In genomic region chr7:105122619-105123018, GRCh38 we compare ENCODE assay signal across 19 cellular contexts.
DNase-seq lines count a peak whose midpoint lies in the region; ATAC-seq and TF ChIP-seq lines count a peak whose summit lies in the region.
"Had no signal": no experiment of that assay in that cellular context is flagged by ENCODE, and none has a peak within 500 bp of the region (broad histone marks: within the 10 kb centered on the region; RNA-seq: fewer than 3 reads in every experiment).

No MANE protein-coding gene starts in this region.

- no peak overlapping the region for H3K4me3 Mint-ChIP-seq in activated CD4-positive, alpha-beta memory T cell treated with anti-CD3 and anti-CD28 coated beads for 36 hours
- no peak overlapping the region for H3K4me3 Mint-ChIP-seq in activated CD4-positive, alpha-beta memory T cell treated with anti-CD3 and anti-CD28 coated beads, Interleukin-2, amount 10 ng/mL, durations not matched to agents 7 days and 5 days
- H3K4me3 Mint-ChIP-seq in activated T-helper 17 cell treated with anti-CD3 and anti-CD28 coated beads, Interleukin-2, amount 50 U/mL, for 72 hours, result no peak overlapping the region
- no peak overlapping the region for H3K4me3 Mint-ChIP-seq in stimulated activated effector memory CD8-positive, alpha-beta T cell treated with anti-CD3 and anti-CD28 coated beads, Interleukin-12 subunit alpha, Interleukin-12 subunit beta, amount 100 ng/mL, for 72 hours

- peak overlapping the region; percentile 18 for H3K27ac Mint-ChIP-seq in activated CD4-positive, alpha-beta memory T cell treated with anti-CD3 and anti-CD28 coated beads for 36 hours
- H3K27ac Mint-ChIP-seq in activated CD4-positive, alpha-beta memory T cell treated with anti-CD3 and anti-CD28 coated beads, Interleukin-2, amount 10 ng/mL, durations not matched to agents 7 days and 5 days, result no peak overlapping the region
- peak overlapping the region; percentile 47 for H3K27ac Mint-ChIP-seq in activated T-helper 17 cell treated with anti-CD3 and anti-CD28 coated beads, Interleukin-2, amount 50 U/mL, for 72 hours
- peak overlapping the region; percentile 60 for H3K27ac Mint-ChIP-seq in stimulated activated effector memory CD8-positive, alpha-beta T cell treated with anti-CD3 and anti-CD28 coated beads, Interleukin-12 subunit alpha, Interleukin-12 subunit beta, amount 100 ng/mL, for 72 hours

- ATAC-seq in activated T-helper 17 cell treated with anti-CD3 and anti-CD28 coated beads, Interleukin-2, amount 50 U/mL, for 72 hours (replicated peaks), result no peak
- no peak for ATAC-seq in stimulated activated effector memory CD8-positive, alpha-beta T cell treated with anti-CD3 and anti-CD28 coated beads, Interleukin-12 subunit alpha, Interleukin-12 subunit beta, amount 100 ng/mL, for 72 hours
- no peak for ATAC-seq in GM21723 (IDR thresholded peaks at IDR 0.05; ENCODE audit: unreplicated experiment)
- ATAC-seq: HCT116 had no signal

- peaks cover 37% of the 10 kb centered on the region for H3K4me1 Mint-ChIP-seq in activated CD4-positive, alpha-beta memory T cell treated with anti-CD3 and anti-CD28 coated beads for 36 hours (ENCODE audit: low read depth)
- H3K4me1 Mint-ChIP-seq in activated CD4-positive, alpha-beta memory T cell treated with anti-CD3 and anti-CD28 coated beads, Interleukin-2, amount 10 ng/mL, durations not matched to agents 7 days and 5 days, result peaks cover 6% of the 10 kb centered on the region
- H3K4me1 Mint-ChIP-seq in activated T-helper 17 cell treated with anti-CD3 and anti-CD28 coated beads, Interleukin-2, amount 50 U/mL, for 72 hours, result peaks cover 18% of the 10 kb centered on the region
- peaks cover 5% of the 10 kb centered on the region for H3K4me1 Mint-ChIP-seq in stimulated activated effector memory CD8-positive, alpha-beta T cell treated with anti-CD3 and anti-CD28 coated beads, Interleukin-12 subunit alpha, Interleukin-12 subunit beta, amount 100 ng/mL, for 72 hours

- CTCF ChIA-PET in activated CD4-positive, alpha-beta memory T cell treated with anti-CD3 and anti-CD28 coated beads for 36 hours (lab: Charles Lee), result interaction anchor here (0.8 to 1.9 kb wide), 3 partner anchors 142 to 409 kb away, joined by 3 to 5 read pairs (median 3); partner anchors contain the start of gene SRPK2
- CTCF ChIA-PET in activated CD4-positive, alpha-beta memory T cell treated with anti-CD3 and anti-CD28 coated beads, Interleukin-2, amount 10 ng/mL, durations not matched to agents 7 days and 5 days (lab: Charles Lee), result interaction anchor here (0.6 to 1.2 kb wide), 6 partner anchors 9 to 269 kb away, joined by 3 to 4 read pairs (median 3); no protein-coding TSS in a partner anchor
- CTCF ChIA-PET in A673 (lab: Charles Lee), result interaction anchor here (1.1 kb wide), 1 partner anchor 18 kb away, joined by 3 read pairs; no protein-coding TSS in a partner anchor

- DNase-seq in activated CD4-positive, alpha-beta memory T cell treated with anti-CD3 and anti-CD28 coated beads for 36 hours, result no peak
- DNase-seq in activated CD4-positive, alpha-beta memory T cell treated with anti-CD3 and anti-CD28 coated beads, Interleukin-2, amount 10 ng/mL, durations not matched to agents 7 days and 5 days, result no peak
- DNase-seq in medulla oblongata (ENCODE audit: extremely low spot score) (peak; percentile 53), NCI-H345 (lab: John Stamatoyannopoulos, UW) (no peak), A673 (ENCODE audit: low spot score) (no peak)
- no peak for DNase-seq in stimulated activated effector memory CD8-positive, alpha-beta T cell treated with anti-CD3 and anti-CD28 coated beads, Interleukin-12 subunit alpha, Interleukin-12 subunit beta, amount 100 ng/mL, for 72 hours (ENCODE audit: low spot score in 2 of 2)
- DNase-seq: 8988T; DMS53; MV-4-11; NCI-H1436 treated with DMSO at 0.1 percent for 48 hours; NCI-H2081; NCI-H526; NK-92 treated with Interleukin-12 subunit alpha and Interleukin-12 subunit beta, amount 100 ng/mL, for 24 hours; OCI-M1 had no signal

- peaks cover 9% of the 10 kb centered on the region for H3K4me1 ChIP-seq in A673 (ENCODE audit: insufficient read depth, low read length, poor library complexity, severe bottlenecking)

- no peaks in the 10 kb centered on the region for H3K9me3 ChIP-seq in A673 (ENCODE audit: low read depth, low read length, poor library complexity, severe bottlenecking)
- H3K9me3 ChIP-seq: BLaER1 treated with 17β-estradiol and CSF1 and Interleukin-3, amounts not matched to agents 10 nM and 100 nM had no signal

- TF ChIP-seq CTCF in A673 (conservative IDR thresholded peaks at IDR 0.05; ENCODE audit: low read depth, low read length), result no peak

- intact Hi-C loops in activated CD4-positive, alpha-beta memory T cell treated with anti-CD3 and anti-CD28 coated beads for 36 hours (cut with micrococcal nuclease), result no loop called here
- intact Hi-C loops in A673 (cut with micrococcal nuclease; ENCODE audit: unreplicated experiment), result no loop called here

- no peaks in the 10 kb centered on the region for H3K9me3 Mint-ChIP-seq in activated CD4-positive, alpha-beta memory T cell treated with anti-CD3 and anti-CD28 coated beads for 36 hours
- H3K9me3 Mint-ChIP-seq in activated CD4-positive, alpha-beta memory T cell treated with anti-CD3 and anti-CD28 coated beads, Interleukin-2, amount 10 ng/mL, durations not matched to agents 7 days and 5 days, result no peaks in the 10 kb centered on the region
- no peaks in the 10 kb centered on the region for H3K9me3 Mint-ChIP-seq in activated T-helper 17 cell treated with anti-CD3 and anti-CD28 coated beads, Interleukin-2, amount 50 U/mL, for 72 hours
- H3K9me3 Mint-ChIP-seq in stimulated activated effector memory CD8-positive, alpha-beta T cell treated with anti-CD3 and anti-CD28 coated beads, Interleukin-12 subunit alpha, Interleukin-12 subunit beta, amount 100 ng/mL, for 72 hours, result no peaks in the 10 kb centered on the region

- peaks cover 5% of the 10 kb centered on the region for H3K36me3 ChIP-seq in A673 (ENCODE audit: insufficient read depth, low read length, poor library complexity, severe bottlenecking)

- H3K4me3 ChIP-seq in A673 (ENCODE audit: low read depth, low read length, poor library complexity, severe bottlenecking), result no peak overlapping the region
- H3K4me3 ChIP-seq: BLaER1 treated with 17β-estradiol and CSF1 and Interleukin-3, amounts not matched to agents 10 nM and 100 nM had no signal

- BruUV-seq in A673 (replicated peaks; lab: Mats Ljungman, UMichigan), result no TSS peak

- POLR2A ChIA-PET in activated CD4-positive, alpha-beta memory T cell treated with anti-CD3 and anti-CD28 coated beads for 36 hours (lab: Charles Lee), result interaction anchor here (1.2 kb wide), 1 partner anchor 23 kb away, joined by 3 read pairs; no protein-coding TSS in a partner anchor
- POLR2A ChIA-PET in activated CD4-positive, alpha-beta memory T cell treated with anti-CD3 and anti-CD28 coated beads, Interleukin-2, amount 10 ng/mL, durations not matched to agents 7 days and 5 days (lab: Charles Lee), result no interaction called here
- POLR2A ChIA-PET in A673 (lab: Charles Lee; ENCODE audit: low non-redundant PET), result no interaction called here

- no peaks in the 10 kb centered on the region for H3K27me3 ChIP-seq in A673 (replicated peaks; ENCODE audit: insufficient read depth, low read depth, low read length, poor library complexity)
- H3K27me3 ChIP-seq: BLaER1 treated with 17β-estradiol and CSF1 and Interleukin-3, amounts not matched to agents 10 nM and 100 nM had no signal

- no peak overlapping the region for H3K27ac ChIP-seq in A673 (ENCODE audit: low read depth, low read length, poor library complexity, severe bottlenecking)
- H3K27ac ChIP-seq: BLaER1 treated with 17β-estradiol and CSF1 and Interleukin-3, amounts not matched to agents 10 nM and 100 nM; RWPE1 had no signal

- H3K36me3 Mint-ChIP-seq in activated CD4-positive, alpha-beta memory T cell treated with anti-CD3 and anti-CD28 coated beads for 36 hours, result peaks cover 25% of the 10 kb centered on the region
- peaks cover 26% of the 10 kb centered on the region for H3K36me3 Mint-ChIP-seq in activated CD4-positive, alpha-beta memory T cell treated with anti-CD3 and anti-CD28 coated beads, Interleukin-2, amount 10 ng/mL, durations not matched to agents 7 days and 5 days (ENCODE audit: low read depth)
- H3K36me3 Mint-ChIP-seq in activated T-helper 17 cell treated with anti-CD3 and anti-CD28 coated beads, Interleukin-2, amount 50 U/mL, for 72 hours (ENCODE audit: low read depth), result peaks cover 63% of the 10 kb centered on the region
- H3K36me3 Mint-ChIP-seq in stimulated activated effector memory CD8-positive, alpha-beta T cell treated with anti-CD3 and anti-CD28 coated beads, Interleukin-12 subunit alpha, Interleukin-12 subunit beta, amount 100 ng/mL, for 72 hours, result peaks cover 69% of the 10 kb centered on the region

- H3K27me3 Mint-ChIP-seq in activated CD4-positive, alpha-beta memory T cell treated with anti-CD3 and anti-CD28 coated beads for 36 hours, result no peaks in the 10 kb centered on the region
- no peaks in the 10 kb centered on the region for H3K27me3 Mint-ChIP-seq in activated CD4-positive, alpha-beta memory T cell treated with anti-CD3 and anti-CD28 coated beads, Interleukin-2, amount 10 ng/mL, durations not matched to agents 7 days and 5 days
- H3K27me3 Mint-ChIP-seq in activated T-helper 17 cell treated with anti-CD3 and anti-CD28 coated beads, Interleukin-2, amount 50 U/mL, for 72 hours, result no peaks in the 10 kb centered on the region
